19 cellular contexts compared by ENCODE assay signal in genomic region chr6:26465776-26466175, GRCh38. TPM values are rescaled to one million over a fixed set of nuclear protein-coding genes. Genes with fewer than 3 reads are reported as not detected.
DNase-seq lines count a peak whose midpoint lies in the region; ATAC-seq, FAIRE-seq and TF ChIP-seq lines count a peak whose summit lies in the region.
"Had no signal": no experiment of that assay in that cellular context is flagged by ENCODE, and none has a peak within 500 bp of the region (broad histone marks: within the 10 kb centered on the region; RNA-seq: fewer than 3 reads in every experiment).

No MANE protein-coding gene starts in this region.

- FAIRE-seq in HepG2 (lab: Jason Lieb, UNC), result no peak
- FAIRE-seq: A204.1, GM12892, H1, HTR-8/SVneo had no signal

- H3K4ac ChIP-seq in IMR-90 (ENCODE audit: low read depth, low read length), result no peak overlapping the region

- H2AK5ac ChIP-seq in IMR-90 (ENCODE audit: low read depth, low read length), result no peak overlapping the region

- peaks cover 13% of the 10 kb centered on the region for H3K27me3 Mint-ChIP-seq in endothelial cell (ENCODE audit: unreplicated experiment)
- H3K27me3 Mint-ChIP-seq: B cell had no signal

- no peaks in the 10 kb centered on the region for H3K9me3 Mint-ChIP-seq in endothelial cell (ENCODE audit: unreplicated experiment)
- no peaks in the 10 kb centered on the region for H3K9me3 Mint-ChIP-seq in stimulated activated effector memory CD8-positive, alpha-beta T cell treated with anti-CD3 and anti-CD28 coated beads, Interleukin-12 subunit alpha, Interleukin-12 subunit beta, amount 100 ng/mL, for 72 hours
- H3K9me3 Mint-ChIP-seq: CD8-positive, alpha-beta memory T cell had no signal

- in situ Hi-C loops in HepG2 (cut with HindIII; ENCODE audit: extremely low pct_ligation_motif_present, low pct_unique_long_range_greater_than_20kb) (no loop called here), IMR-90 (cut with MboI; ENCODE audit: low sequenced_read_pairs) (no loop called here)

- no peak for TF ChIP-seq POLR2A in HepG2 (IDR thresholded peaks at IDR 0.05; ENCODE audit: insufficient read depth in 1 of 2, low read depth in 2 of 2, low read length in 2 of 2)
- TF ChIP-seq POLR2A in right lobe of liver (IDR thresholded peaks at IDR 0.05), result no peak
- no peak for TF ChIP-seq POLR2A in IMR-90 (IDR thresholded peaks at IDR 0.05; ENCODE audit: low read depth, low read length)
- no peak for TF ChIP-seq POLR2A in heart left ventricle (IDR thresholded peaks at IDR 0.05)

- H3K4me2 ChIP-seq in HepG2 (ENCODE audit: low read depth, low read length) (no peak overlapping the region), IMR-90 (ENCODE audit: low read depth, low read length) (no peak overlapping the region)

- TF ChIP-seq CTCF in HepG2 (CRISPR knock-in tag; IDR thresholded peaks at IDR 0.05) (no peak), right lobe of liver (IDR thresholded peaks at IDR 0.05) (no peak), IMR-90 (conservative IDR thresholded peaks at IDR 0.05; ENCODE audit: low read depth, low read length) (no peak), endothelial cell (IDR thresholded peaks at IDR 0.05; ENCODE audit: unreplicated experiment) (no peak), heart left ventricle (IDR thresholded peaks at IDR 0.05) (no peak)

- no peak overlapping the region for H2BK5ac ChIP-seq in IMR-90 (ENCODE audit: low read depth, low read length, poor library complexity, severe bottlenecking)

- no peak overlapping the region for H2AK9ac ChIP-seq in IMR-90 (replicated peaks; ENCODE audit: low read depth, low read length, poor library complexity)

- H3K4me1 ChIP-seq in HepG2 (ENCODE audit: insufficient read depth, low read length), result peaks cover 14% of the 10 kb centered on the region
- H3K4me1 ChIP-seq in right lobe of liver, result no peaks in the 10 kb centered on the region
- H3K4me1 ChIP-seq in IMR-90 (ENCODE audit: control insufficient read depth, insufficient read depth, low read length), result peaks cover 6% of the 10 kb centered on the region
- peaks cover 0 to 27% (median 10%) of the 10 kb centered on the region in 12 donors for H3K4me1 ChIP-seq in heart left ventricle
- H3K4me1 ChIP-seq: Caco-2, HAP-1 had no signal

- H4K8ac ChIP-seq in IMR-90 (ENCODE audit: low read depth in 2 of 2, low read length in 2 of 2), result no peak overlapping the region

- no peak overlapping the region for H2BK20ac ChIP-seq in IMR-90 (ENCODE audit: low read depth, low read length)

- no peak for DNase-seq in HepG2 (ENCODE audit: low spot score)
- DNase-seq in right lobe of liver, result no peak
- no peak for DNase-seq in IMR-90
- no peak for DNase-seq in endothelial cell (ENCODE audit: low spot score)
- DNase-seq in stimulated activated effector memory CD8-positive, alpha-beta T cell treated with anti-CD3 and anti-CD28 coated beads, Interleukin-12 subunit alpha, Interleukin-12 subunit beta, amount 100 ng/mL, for 72 hours (ENCODE audit: low spot score in 2 of 2), result no peak
- DNase-seq in ecto neural progenitor cell (ENCODE audit: low spot score), result no peak
- no peak for DNase-seq in NCI-H69 (lab: John Stamatoyannopoulos, UW)
- no peak for DNase-seq in heart left ventricle
- DNase-seq: C1 segment of cervical spinal cord; Caco-2; CD8-positive, alpha-beta memory T cell; DND-41; GDM1 had no signal

- H4K5ac ChIP-seq in IMR-90 (ENCODE audit: low read depth, low read length), result no peak overlapping the region

- H3K9me3 ChIP-seq in HepG2 (ENCODE audit: low read length) (no peaks in the 10 kb centered on the region), right lobe of liver (no peaks in the 10 kb centered on the region), IMR-90 (ENCODE audit: control insufficient read depth, insufficient read depth, low read length) (no peaks in the 10 kb centered on the region), heart left ventricle (no peaks in the 10 kb centered on the region)
- H3K9me3 ChIP-seq: Caco-2, HAP-1 had no signal

- TF ChIP-seq EP300 in HepG2 (IDR thresholded peaks at IDR 0.05; ENCODE audit: low read depth in 2 of 2, low read length in 2 of 2), result no peak
- no peak for TF ChIP-seq EP300 in HepG2 (CRISPR knock-in tag; IDR thresholded peaks at IDR 0.05; ENCODE audit: borderline replicate concordance)

- H3K27ac Mint-ChIP-seq in endothelial cell (ENCODE audit: unreplicated experiment), result peak overlapping the region; percentile 36
- H3K27ac Mint-ChIP-seq in stimulated activated effector memory CD8-positive, alpha-beta T cell treated with anti-CD3 and anti-CD28 coated beads, Interleukin-12 subunit alpha, Interleukin-12 subunit beta, amount 100 ng/mL, for 72 hours, result peak overlapping the region; percentile 58

- H2BK120ac ChIP-seq in IMR-90 (ENCODE audit: low read depth, low read length), result no peak overlapping the region

- H2BK15ac ChIP-seq in IMR-90 (ENCODE audit: low read depth, low read length), result no peak overlapping the region

- H3K79me2 ChIP-seq in HepG2 (ENCODE audit: insufficient read depth, low read length), result no peaks in the 10 kb centered on the region

- intact Hi-C loops in HepG2 (cut with micrococcal nuclease; ENCODE audit: unreplicated experiment), result no loop called here
- intact Hi-C loops in right lobe of liver (cut with DNase I), result no loop called here
- intact Hi-C loops in IMR-90 (cut with micrococcal nuclease), result no loop called here
- intact Hi-C loops in heart left ventricle (cut with DNase I), result no loop called here

- no peaks in the 10 kb centered on the region for H3K27me3 ChIP-seq in HepG2 (ENCODE audit: control insufficient read depth in 1 of 2, insufficient read depth in 2 of 2, low read length in 2 of 2)
- H3K27me3 ChIP-seq in right lobe of liver, result no peaks in the 10 kb centered on the region
- H3K27me3 ChIP-seq in IMR-90 (ENCODE audit: control insufficient read depth, insufficient read depth, low read length), result no peaks in the 10 kb centered on the region
- H3K27me3 ChIP-seq in heart left ventricle, result no peaks in the 10 kb centered on the region

- TF ChIP-seq RAD21 in HepG2 (CRISPR knock-in tag; IDR thresholded peaks at IDR 0.05) (no peak), IMR-90 (IDR thresholded peaks at IDR 0.05; ENCODE audit: low read length) (no peak)

- dilution Hi-C loops in IMR-90 (cut with HindIII; ENCODE audit: low sequenced_read_pairs, unreplicated experiment), result no loop called here

- POLR2A ChIA-PET in HepG2 (lab: Yijun Ruan, JAX) (no interaction called here), IMR-90 (lab: Charles Lee; ENCODE audit: unreplicated experiment) (interaction anchor here (0.6 kb wide), 1 partner anchor 192 kb away, joined by 3 read pairs; no protein-coding TSS in a partner anchor)

- H3K56ac ChIP-seq in IMR-90 (ENCODE audit: extremely low read depth, insufficient read depth, low read length), result no peak overlapping the region

- CTCF ChIA-PET in HepG2 (lab: Yijun Ruan, JAX; ENCODE audit: low intra/inter-chr PET ratio, low total read pairs), result no interaction called here
- CTCF ChIA-PET in IMR-90 (lab: Yijun Ruan, JAX), result no interaction called here

- peaks cover 12% of the 10 kb centered on the region for H3K4me1 Mint-ChIP-seq in endothelial cell (ENCODE audit: unreplicated experiment)
- peaks cover 40% of the 10 kb centered on the region for H3K4me1 Mint-ChIP-seq in stimulated activated effector memory CD8-positive, alpha-beta T cell treated with anti-CD3 and anti-CD28 coated beads, Interleukin-12 subunit alpha, Interleukin-12 subunit beta, amount 100 ng/mL, for 72 hours

- H4K20me1 ChIP-seq in HepG2 (ENCODE audit: insufficient read depth, low read length) (no peaks in the 10 kb centered on the region), IMR-90 (ENCODE audit: insufficient read depth, low read length) (peaks cover 17% of the 10 kb centered on the region; the same call in 1 of the 2 replicates)

- H3K27ac ChIP-seq in HepG2 (ENCODE audit: extremely low read length, insufficient read depth, low read length) (no peak overlapping the region), right lobe of liver (no peak overlapping the region), IMR-90 (ENCODE audit: insufficient read depth, low read length) (no peak overlapping the region), heart left ventricle (no peak overlapping the region)

- no TSS peak for BruUV-seq in HepG2 (replicated peaks; lab: Mats Ljungman, UMichigan)
- no TSS peak for BruUV-seq in IMR-90 (replicated peaks; lab: Mats Ljungman, UMichigan)

- 94% methylated on average over 3 of the region's 3 CpGs for WGBS in HepG2 (ENCODE audit: low lambda C conversion rate)
- WGBS in right lobe of liver (ENCODE audit: insufficient coverage, low coverage, low lambda C conversion rate, missing lambda C conversion rate), result 87% methylated on average over 3 of the region's 3 CpGs
- 100% methylated on average over 1 of the region's 3 CpGs; no CpG with 5 or more reads in 1 of the 2 experiments for whole genome bisulfite sequencing in IMR-90 (ENCODE audit: extremely low coverage in 2 of 2, insufficient read length in 1 of 2), 2 experiments
- 92 to 98% (median 94%) methylated on average over 3 of the region's 3 CpGs for WGBS in heart left ventricle, 4 donors

- no peak for ATAC-seq in HepG2
- ATAC-seq in right lobe of liver, result no peak
- ATAC-seq in IMR-90 (ENCODE audit: low read depth), result no peak
- ATAC-seq in stimulated activated effector memory CD8-positive, alpha-beta T cell treated with anti-CD3 and anti-CD28 coated beads, Interleukin-12 subunit alpha, Interleukin-12 subunit beta, amount 100 ng/mL, for 72 hours, result no peak
- no peak for ATAC-seq in heart left ventricle

- no peak overlapping the region for H3K9ac ChIP-seq in HepG2 (ENCODE audit: insufficient read depth, low read depth, low read length)
- no peak overlapping the region for H3K9ac ChIP-seq in IMR-90 (ENCODE audit: low read depth, low read length)

- no peak overlapping the region for H3K18ac ChIP-seq in IMR-90 (ENCODE audit: low read depth, low read length)

- H3K9me1 ChIP-seq in IMR-90 (ENCODE audit: insufficient read depth, low read length), result peaks cover 22% of the 10 kb centered on the region

- H4K91ac ChIP-seq in IMR-90 (ENCODE audit: insufficient read depth, low read depth, low read length), result no peak overlapping the region

- H3K36me3 ChIP-seq in HepG2 (replicated peaks in 1 of 2; ENCODE audit: control insufficient read depth in 1 of 2, insufficient read depth in 2 of 2, low read length in 2 of 2) (peaks cover 45 to 63% of the 10 kb centered on the region in 2 experiments), right lobe of liver (peaks cover 0 to 57% (median 28%) of the 10 kb centered on the region in 4 donors), IMR-90 (ENCODE audit: control insufficient read depth, insufficient read depth, low read length) (peaks cover 67% of the 10 kb centered on the region), heart left ventricle (peaks cover 0 to 92% (median 89%) of the 10 kb centered on the region in 9 donors)

- H3K14ac ChIP-seq in IMR-90 (replicated peaks; ENCODE audit: low read depth, low read length), result no peak overlapping the region

- no peak overlapping the region for H3K23ac ChIP-seq in IMR-90 (ENCODE audit: low read depth, low read length)

- no peak overlapping the region for H3K4me3 ChIP-seq in HepG2 (replicated peaks in 1 of 3; ENCODE audit: insufficient read depth in 1 of 3, low read depth in 2 of 3, low read length in 3 of 3)
- H3K4me3 ChIP-seq in right lobe of liver, result no peak overlapping the region
- H3K4me3 ChIP-seq in IMR-90 (ENCODE audit: insufficient read depth, low read depth, low read length), result no peak overlapping the region
- no peak overlapping the region for H3K4me3 ChIP-seq in heart left ventricle
- H3K4me3 ChIP-seq: HAP-1 had no signal

- H3K79me1 ChIP-seq in IMR-90 (ENCODE audit: low read depth in 1 of 2, low read length in 2 of 2), result peaks cover 30 to 66% of the 10 kb centered on the region in 2 experiments

- peaks cover 80% of the 10 kb centered on the region for H3K36me3 Mint-ChIP-seq in endothelial cell (ENCODE audit: low read depth, unreplicated experiment)
- H3K36me3 Mint-ChIP-seq in stimulated activated effector memory CD8-positive, alpha-beta T cell treated with anti-CD3 and anti-CD28 coated beads, Interleukin-12 subunit alpha, Interleukin-12 subunit beta, amount 100 ng/mL, for 72 hours, result peaks cover 91% of the 10 kb centered on the region

- H3K4me3 Mint-ChIP-seq in endothelial cell (ENCODE audit: unreplicated experiment), result peak overlapping the region; percentile 13
- no peak overlapping the region for H3K4me3 Mint-ChIP-seq in stimulated activated effector memory CD8-positive, alpha-beta T cell treated with anti-CD3 and anti-CD28 coated beads, Interleukin-12 subunit alpha, Interleukin-12 subunit beta, amount 100 ng/mL, for 72 hours
- H3K4me3 Mint-ChIP-seq: B cell had no signal

- no peak overlapping the region for H2AFZ ChIP-seq in HepG2 (ENCODE audit: low read length)
- H2AFZ ChIP-seq in IMR-90 (replicated peaks; ENCODE audit: low read length, poor library complexity), result no peak overlapping the region

RNA-seq across cellular contexts. Expression of gene BTN2A1, which starts 8.0 kb away (rescaled TPM):
- total RNA-seq in HepG2 (2016; rRNA removed; fragmentation: Illumina TruSeq; extraction: Trizol) (9.1 and 16.4 TPM in 2 replicates), right lobe of liver (1 to 10 TPM; 3.6 to 8.3 (median 5.2) TPM), IMR-90 (2012; rRNA removed) (11.4 and 13.6 TPM in 2 replicates), endothelial cell (ENCODE audit: unreplicated experiment) (28.7 TPM), heart left ventricle (10 to 100 TPM in 7 of 9 donors, 1 to 10 TPM in 2; 9.2 to 26.2 (median 14.8) TPM)
- total RNA-seq in HepG2 (2016; cell fraction: cytosol; rRNA removed; fragmentation: Illumina TruSeq; extraction: Trizol; ENCODE audit: low read depth), result 2.8 and 3.8 TPM in 2 replicates
- total RNA-seq in HepG2 (2016; cell fraction: insoluble cytoplasmic fraction; rRNA removed; fragmentation: Illumina TruSeq; extraction: Trizol), result 9.2 and 15.3 TPM in 2 replicates
- 5.5 and 6.0 TPM in 2 replicates for total RNA-seq in HepG2 (2016; cell fraction: membrane; rRNA removed; fragmentation: Illumina TruSeq; extraction: Trizol)
- total RNA-seq in HepG2 (2016; cell fraction: nucleus; rRNA removed; fragmentation: Illumina TruSeq; extraction: Trizol), result 18.6 and 21.3 TPM in 2 replicates
- polyA plus RNA-seq in HepG2 (2011; rRNA removed) (30.4 and 35.0 TPM in 2 replicates), IMR-90 (2012; rRNA removed) (37.9 and 40.2 TPM in 2 replicates), heart left ventricle (10 to 100 TPM in 1 of 2 donors, 1 to 10 TPM in 1; 6.6 to 26.7 TPM)
- 23.7 and 28.2 TPM in 2 replicates for polyA plus RNA-seq in HepG2 (2011; cell fraction: cytosol; rRNA removed)
- 33.3 and 38.3 TPM in 2 replicates for polyA plus RNA-seq in HepG2 (2011; cell fraction: nucleus; rRNA removed)
- polyA plus RNA-seq in HepG2 (2012), result 18.7 and 23.0 TPM in 2 replicates
- 2.6 and 3.2 TPM in 2 replicates for polyA plus RNA-seq in HepG2 (2016; cell fraction: cytosol; fragmentation: Illumina TruSeq; extraction: Trizol; ENCODE audit: low read depth)
- 11.1 TPM in 2 replicates for polyA plus RNA-seq in HepG2 (2016; cell fraction: insoluble cytoplasmic fraction; fragmentation: Illumina TruSeq; extraction: Trizol; ENCODE audit: low read depth)
- 3.3 and 3.5 TPM in 2 replicates for polyA plus RNA-seq in HepG2 (2016; cell fraction: membrane; fragmentation: Illumina TruSeq; extraction: Trizol; ENCODE audit: low read depth)
- polyA plus RNA-seq in HepG2 (2016; cell fraction: nucleus; fragmentation: Illumina TruSeq; extraction: Trizol; ENCODE audit: insufficient read depth, low read depth), result 49.0 and 49.2 TPM in 2 replicates
- 23.9 and 31.6 TPM in 2 replicates for polyA minus RNA-seq in HepG2 (2011; rRNA and poly(A)+ RNA removed; ENCODE audit: low replicate concordance)
- 10.4 and 12.6 TPM in 2 replicates for polyA minus RNA-seq in HepG2 (2011; cell fraction: cytosol; rRNA and poly(A)+ RNA removed)
- polyA minus RNA-seq in HepG2 (2011; cell fraction: nucleus; rRNA and poly(A)+ RNA removed), result 25.0 and 37.0 TPM in 2 replicates
- 18.8 and 24.5 TPM in 2 replicates for polyA plus RNA-seq in IMR-90 (2012; cell fraction: cytosol; rRNA removed)
- 44.0 and 69.0 TPM in 2 replicates for polyA plus RNA-seq in IMR-90 (2012; cell fraction: nucleus; rRNA removed; ENCODE audit: low replicate concordance)

RNA-seq across cellular contexts. Expression of gene BTN3A3, which starts 25.5 kb away (rescaled TPM):
- total RNA-seq in HepG2 (2016; rRNA removed; fragmentation: Illumina TruSeq; extraction: Trizol) (2.9 and 4.3 TPM in 2 replicates), right lobe of liver (10 to 100 TPM in 3 of 6 experiments, 1 to 10 TPM in 3; 5.2 to 13.8 (median 9.1) TPM), IMR-90 (2012; rRNA removed) (14.4 and 15.8 TPM in 2 replicates), endothelial cell (ENCODE audit: unreplicated experiment) (3.1 TPM), heart left ventricle (10 to 100 TPM in 2 of 9 donors, 1 to 10 TPM in 7; 4.8 to 31.2 (median 7.9) TPM)
- total RNA-seq in HepG2 (2016; cell fraction: cytosol; rRNA removed; fragmentation: Illumina TruSeq; extraction: Trizol; ENCODE audit: low read depth), result 1.1 and 1.8 TPM in 2 replicates
- total RNA-seq in HepG2 (2016; cell fraction: insoluble cytoplasmic fraction; rRNA removed; fragmentation: Illumina TruSeq; extraction: Trizol), result 4.0 and 5.3 TPM in 2 replicates
- total RNA-seq in HepG2 (2016; cell fraction: membrane; rRNA removed; fragmentation: Illumina TruSeq; extraction: Trizol), result 1.1 and 2.7 TPM in 2 replicates
- 10.3 and 12.7 TPM in 2 replicates for total RNA-seq in HepG2 (2016; cell fraction: nucleus; rRNA removed; fragmentation: Illumina TruSeq; extraction: Trizol)
- polyA plus RNA-seq in HepG2 (2011; rRNA removed) (5.0 and 6.3 TPM in 2 replicates), IMR-90 (2012; rRNA removed) (12.4 and 14.8 TPM in 2 replicates), heart left ventricle (1 to 10 TPM; 5.9 to 7.7 TPM)
- polyA plus RNA-seq in HepG2 (2011; cell fraction: cytosol; rRNA removed), result 2.3 and 3.7 TPM in 2 replicates
- polyA plus RNA-seq in HepG2 (2011; cell fraction: nucleus; rRNA removed), result 12.9 and 22.9 TPM in 2 replicates
- polyA plus RNA-seq in HepG2 (2012), result 3.7 and 5.2 TPM in 2 replicates
- 0.26 and 0.36 TPM in 2 replicates for polyA plus RNA-seq in HepG2 (2016; cell fraction: cytosol; fragmentation: Illumina TruSeq; extraction: Trizol; ENCODE audit: low read depth)
- 1.9 and 2.2 TPM in 2 replicates for polyA plus RNA-seq in HepG2 (2016; cell fraction: insoluble cytoplasmic fraction; fragmentation: Illumina TruSeq; extraction: Trizol; ENCODE audit: low read depth)
- polyA plus RNA-seq in HepG2 (2016; cell fraction: membrane; fragmentation: Illumina TruSeq; extraction: Trizol; ENCODE audit: low read depth), result 0.65 and 0.73 TPM in 2 replicates
- 13.4 and 14.1 TPM in 2 replicates for polyA plus RNA-seq in HepG2 (2016; cell fraction: nucleus; fragmentation: Illumina TruSeq; extraction: Trizol; ENCODE audit: insufficient read depth, low read depth)
- polyA minus RNA-seq in HepG2 (2011; rRNA and poly(A)+ RNA removed; ENCODE audit: low replicate concordance), result 8.0 and 29.3 TPM in 2 replicates
- 1.1 and 1.4 TPM in 2 replicates for polyA minus RNA-seq in HepG2 (2011; cell fraction: cytosol; rRNA and poly(A)+ RNA removed)
- 10.0 and 27.5 TPM in 2 replicates for polyA minus RNA-seq in HepG2 (2011; cell fraction: nucleus; rRNA and poly(A)+ RNA removed)
- 6.3 and 10.8 TPM in 2 replicates for polyA plus RNA-seq in IMR-90 (2012; cell fraction: cytosol; rRNA removed)
- polyA plus RNA-seq in IMR-90 (2012; cell fraction: nucleus; rRNA removed; ENCODE audit: low replicate concordance), result 13.9 and 51.5 TPM in 2 replicates

RNA-seq across cellular contexts. Expression of gene BTN1A1, which starts 34.3 kb away (rescaled TPM):
- total RNA-seq in HepG2 (2016; rRNA removed; fragmentation: Illumina TruSeq; extraction: Trizol) (not detected in 2 replicates), right lobe of liver (not detected), IMR-90 (2012; rRNA removed) (not detected in 2 replicates), endothelial cell (ENCODE audit: unreplicated experiment) (1.4 TPM), heart left ventricle (not detected)
- not detected in 2 replicates for total RNA-seq in HepG2 (2016; cell fraction: cytosol; rRNA removed; fragmentation: Illumina TruSeq; extraction: Trizol; ENCODE audit: low read depth)
- total RNA-seq in HepG2 (2016; cell fraction: insoluble cytoplasmic fraction; rRNA removed; fragmentation: Illumina TruSeq; extraction: Trizol), result not detected in 2 replicates
- not detected in 2 replicates for total RNA-seq in HepG2 (2016; cell fraction: membrane; rRNA removed; fragmentation: Illumina TruSeq; extraction: Trizol)
- not detected in 2 replicates for total RNA-seq in HepG2 (2016; cell fraction: nucleus; rRNA removed; fragmentation: Illumina TruSeq; extraction: Trizol)
- polyA plus RNA-seq in HepG2 (2011; rRNA removed) (0.04 and 0.12 TPM in 2 replicates), IMR-90 (2012; rRNA removed) (not detected in 2 replicates), heart left ventricle (not detected)
- polyA plus RNA-seq in HepG2 (2011; cell fraction: cytosol; rRNA removed), result 0.04 and 0.08 TPM in 2 replicates
- not detected in 2 replicates for polyA plus RNA-seq in HepG2 (2011; cell fraction: nucleus; rRNA removed)
- 0.05 and 0.07 TPM in 2 replicates for polyA plus RNA-seq in HepG2 (2012)
- polyA plus RNA-seq in HepG2 (2016; cell fraction: cytosol; fragmentation: Illumina TruSeq; extraction: Trizol; ENCODE audit: low read depth), result not detected in 2 replicates
- not detected in 2 replicates for polyA plus RNA-seq in HepG2 (2016; cell fraction: insoluble cytoplasmic fraction; fragmentation: Illumina TruSeq; extraction: Trizol; ENCODE audit: low read depth)
- not detected in 2 replicates for polyA plus RNA-seq in HepG2 (2016; cell fraction: membrane; fragmentation: Illumina TruSeq; extraction: Trizol; ENCODE audit: low read depth)
- not detected in 2 replicates for polyA plus RNA-seq in HepG2 (2016; cell fraction: nucleus; fragmentation: Illumina TruSeq; extraction: Trizol; ENCODE audit: insufficient read depth, low read depth)
- polyA minus RNA-seq in HepG2 (2011; rRNA and poly(A)+ RNA removed; ENCODE audit: low replicate concordance), result not detected in 2 replicates
- polyA minus RNA-seq in HepG2 (2011; cell fraction: cytosol; rRNA and poly(A)+ RNA removed), result not detected in 2 replicates
- polyA minus RNA-seq in HepG2 (2011; cell fraction: nucleus; rRNA and poly(A)+ RNA removed), result not detected in 2 replicates
- polyA plus RNA-seq in IMR-90 (2012; cell fraction: cytosol; rRNA removed), result not detected in 2 replicates
- not detected in 2 replicates for polyA plus RNA-seq in IMR-90 (2012; cell fraction: nucleus; rRNA removed; ENCODE audit: low replicate concordance)
- polyA plus RNA-seq: CD8-positive, alpha-beta memory T cell had no signal
